15 cellular contexts compared by ENCODE assay signal in the genomic region with DNA sequence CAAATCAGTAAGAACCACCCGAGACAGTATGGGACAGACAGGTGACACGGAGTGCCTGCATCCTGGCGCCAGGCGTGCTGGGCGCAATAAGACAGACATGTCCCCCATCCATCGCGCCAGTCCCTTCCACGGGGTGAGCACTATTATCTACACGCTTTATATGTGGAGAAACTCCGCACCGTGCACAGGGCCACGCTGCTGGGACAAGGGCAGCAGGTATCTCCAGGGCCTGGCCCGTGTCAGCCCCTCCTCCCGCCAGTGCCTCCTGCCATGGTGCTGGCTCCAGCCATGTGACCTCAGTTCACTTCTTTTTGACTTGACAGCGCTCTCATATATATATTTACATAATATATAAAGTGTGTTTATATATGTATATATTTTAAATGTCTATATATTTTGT. TPM values are rescaled to one million over a fixed set of nuclear protein-coding genes. Genes with fewer than 3 reads are reported as not detected.
DNase-seq lines count a peak whose midpoint lies in the region; ATAC-seq and TF ChIP-seq lines count a peak whose summit lies in the region.
"Had no signal": no experiment of that assay in that cellular context is flagged by ENCODE, and none has a peak within 500 bp of the region (broad histone marks: within the 10 kb centered on the region; RNA-seq: fewer than 3 reads in every experiment).

No MANE protein-coding gene starts in this region.

- H3K9me3 Mint-ChIP-seq in endothelial cell (ENCODE audit: unreplicated experiment), result no peaks in the 10 kb centered on the region
- H3K9me3 Mint-ChIP-seq: CD4-positive, alpha-beta T cell had no signal

- CTCF ChIA-PET in RWPE1 (lab: Yijun Ruan, JAX), result interaction anchor here (4.2 kb wide), 1 partner anchor 28 kb away, joined by 18 read pairs; no protein-coding TSS in a partner anchor

- peaks cover 5% of the 10 kb centered on the region for H3K4me1 ChIP-seq in osteoblast (ENCODE audit: insufficient read depth, low read length)
- H3K4me1 ChIP-seq in BE2C, result no peaks in the 10 kb centered on the region; the same call in 1 of the 2 replicates

- no peak overlapping the region for H3K4me2 ChIP-seq in osteoblast (ENCODE audit: insufficient read depth, low read length)

- DNase-seq in Right ventricle myocardium inferior (ENCODE audit: missing footprints), result peak; percentile 50
- no peak for DNase-seq in Right ventricle myocardium superior
- DNase-seq in RWPE1 (ENCODE audit: low spot score), result no peak
- no peak for DNase-seq in endothelial cell (ENCODE audit: low spot score)
- DNase-seq in osteoblast (ENCODE audit: insufficient read length, low spot score, missing footprints), result peak; percentile 71
- DNase-seq in BE2C, result no peak
- DNase-seq: 8988T; C1 segment of cervical spinal cord; CD4-positive, alpha-beta T cell; DMS79; IMR-90 had no signal

- H3K27ac Mint-ChIP-seq in endothelial cell (ENCODE audit: unreplicated experiment), result peak overlapping the region; percentile 52
- H3K27ac Mint-ChIP-seq: CD4-positive, alpha-beta T cell had no signal

- no peaks in the 10 kb centered on the region for H3K79me2 ChIP-seq in osteoblast (ENCODE audit: insufficient read depth, low read length)

- peaks cover 7% of the 10 kb centered on the region for H4K20me1 ChIP-seq in osteoblast (ENCODE audit: insufficient read depth, low read length)

- H3K27me3 ChIP-seq in osteoblast (ENCODE audit: insufficient read depth, low read length) (no peaks in the 10 kb centered on the region), BE2C (no peaks in the 10 kb centered on the region)

- POLR2A ChIA-PET in RWPE1 (lab: Yijun Ruan, JAX; ENCODE audit: low non-redundant PET), result interaction anchor here (0.6 kb wide), 1 partner anchor 69 kb away, joined by 3 read pairs; no protein-coding TSS in a partner anchor

- H3K4me3 Mint-ChIP-seq in endothelial cell (ENCODE audit: unreplicated experiment), result peak overlapping the region; percentile 37
- H3K4me3 Mint-ChIP-seq: CD4-positive, alpha-beta T cell had no signal

- H3K27me3 Mint-ChIP-seq in endothelial cell (ENCODE audit: unreplicated experiment), result peaks cover 15% of the 10 kb centered on the region
- H3K27me3 Mint-ChIP-seq: CD4-positive, alpha-beta T cell had no signal

- H3K9me3 ChIP-seq in osteoblast (ENCODE audit: low read depth, low read length), result no peaks in the 10 kb centered on the region
- H3K9me3 ChIP-seq in BE2C, result no peaks in the 10 kb centered on the region

- peaks cover 27% of the 10 kb centered on the region for H3K36me3 Mint-ChIP-seq in endothelial cell (ENCODE audit: low read depth, unreplicated experiment)

- no peak overlapping the region for H3K4me3 ChIP-seq in osteoblast (ENCODE audit: insufficient read depth, low read length)
- no peak overlapping the region for H3K4me3 ChIP-seq in BE2C (ENCODE audit: low read depth, low read length)

- TF ChIP-seq CTCF in RWPE1 (conservative IDR thresholded peaks at IDR 0.05; ENCODE audit: low read depth), result no peak
- no peak for TF ChIP-seq CTCF in endothelial cell (IDR thresholded peaks at IDR 0.05; ENCODE audit: unreplicated experiment)
- TF ChIP-seq CTCF in osteoblast (IDR thresholded peaks at IDR 0.05; ENCODE audit: extremely low read depth, low read depth, low read length), result no peak
- TF ChIP-seq CTCF in BE2C (IDR thresholded peaks at IDR 0.05; ENCODE audit: low read depth, low read length), result no peak

- ATAC-seq in Right ventricle myocardium inferior, result no peak
- no peak for ATAC-seq in Right ventricle myocardium superior (ENCODE audit: poor library complexity)
- no peak for ATAC-seq in GM18858 (IDR thresholded peaks at IDR 0.05; ENCODE audit: unreplicated experiment)
- no peak for ATAC-seq in HG02973 (IDR thresholded peaks at IDR 0.05; ENCODE audit: unreplicated experiment)
- ATAC-seq: HCT116 had no signal

- H3K27ac ChIP-seq in RWPE1 (peak overlapping the region; percentile 51), osteoblast (ENCODE audit: low read depth, low read length) (no peak overlapping the region)

- no peaks in the 10 kb centered on the region for H3K36me3 ChIP-seq in osteoblast (ENCODE audit: insufficient read depth, low read length)
- H3K36me3 ChIP-seq in BE2C, result peaks cover 2% of the 10 kb centered on the region; the same call in 1 of the 2 replicates

- no peak overlapping the region for H2AFZ ChIP-seq in osteoblast (ENCODE audit: low read length)

- H3K4me1 Mint-ChIP-seq in endothelial cell (ENCODE audit: unreplicated experiment), result peaks cover 6% of the 10 kb centered on the region

- intact Hi-C loops in Right ventricle myocardium inferior (cut with DNase I), result no loop called here
- intact Hi-C loops in Right ventricle myocardium superior (cut with DNase I), result no loop called here

RNA-seq across cellular contexts. Expression of a gene that starts 42.6 kb away (rescaled TPM):
- total RNA-seq in Right ventricle myocardium inferior, result 31.7 TPM
- total RNA-seq in Right ventricle myocardium superior, result 26.7 TPM
- 135 TPM for total RNA-seq in endothelial cell (ENCODE audit: unreplicated experiment)
- 10.6 and 11.6 TPM in 2 replicates for total RNA-seq in osteoblast
- polyA plus RNA-seq in BE2C (2012; ENCODE audit: insufficient read depth, insufficient read length, low read depth), result 162 TPM

RNA-seq across cellular contexts. Expression of a gene that starts 54.0 kb away (rescaled TPM):
- total RNA-seq in Right ventricle myocardium inferior (not detected), Right ventricle myocardium superior (not detected), endothelial cell (ENCODE audit: unreplicated experiment) (0.05 TPM), osteoblast (not detected in 2 replicates)
- 0.09 TPM for polyA plus RNA-seq in BE2C (2012; ENCODE audit: insufficient read depth, insufficient read length, low read depth)
- total RNA-seq: CD4-positive, alpha-beta T cell; H4; IMR-90 had no signal
- polyA plus RNA-seq: IMR-90 had no signal

Comparison
In these comparisons a context has a peak if more than half of its experiments do, and no peak if none do; other contexts are left out.
1. DNase-seq: peak in Right ventricle myocardium inferior (single experiment) and osteoblast (single experiment); none in Right ventricle myocardium superior (single experiment), RWPE1 (single experiment), endothelial cell (single experiment) and BE2C (single experiment).